8 cellular contexts compared by ENCODE assay signal in the genomic region with DNA sequence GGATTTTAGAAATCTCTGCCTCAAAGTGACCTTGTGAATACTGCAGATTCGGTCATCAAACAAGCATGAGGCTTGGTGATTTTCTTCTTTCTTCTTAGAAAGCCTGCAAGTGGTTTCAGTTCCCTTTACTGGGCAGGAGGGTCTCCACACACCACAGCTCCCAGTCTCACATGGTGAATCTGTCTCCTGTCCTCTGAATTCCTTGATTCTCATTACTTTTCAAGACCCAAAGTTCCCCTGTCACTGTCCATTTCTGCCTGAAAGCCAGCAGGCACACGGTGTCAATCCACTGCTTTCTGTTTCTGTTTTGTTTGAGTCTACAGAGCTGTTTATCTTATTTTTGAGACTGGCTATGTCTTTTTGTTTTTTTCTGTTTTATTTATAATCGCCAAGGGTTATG. TPM values are rescaled to one million over a fixed set of nuclear protein-coding genes. Genes with fewer than 3 reads are reported as not detected.
DNase-seq lines count a peak whose midpoint lies in the region; ATAC-seq and TF ChIP-seq lines count a peak whose summit lies in the region.

No MANE protein-coding gene starts in this region.

- no peaks in the 10 kb centered on the region for H3K9me3 ChIP-seq in uterus

- H3K27me3 ChIP-seq in uterus = no peaks in the 10 kb centered on the region

- intact Hi-C loops in uterus (cut with DNase I; ENCODE audit: low total_unique reads) = no loop called here

- no peak for TF ChIP-seq POLR2A in uterus (IDR thresholded peaks at IDR 0.05)

- peak overlapping the region; percentile 62 to 70 for H3K27ac ChIP-seq in uterus

- in situ Hi-C loops in ACHN (cut with HindIII; ENCODE audit: low pct_ligation_motif_present, low pct_unique_long_range_greater_than_20kb, low sequenced_read_pairs) = no loop called here

- no peaks in the 10 kb centered on the region for H3K36me3 ChIP-seq in uterus

- H3K4me3 ChIP-seq in AG09309 (ENCODE audit: control insufficient read depth, low read depth, low read length) (peak overlapping the region; percentile 35), uterus (peak overlapping the region in 1 of 2 donors; percentile 15)

- DNase-seq in AG09309 (ENCODE audit: low read depth) = no peak
- peak; percentile 6 for DNase-seq in fibroblast of gingiva (ENCODE audit: low read depth)
- no peak for DNase-seq in uterus
- DNase-seq in UCSD-AML1 (lab: John Stamatoyannopoulos, UW; ENCODE audit: unreplicated experiment) = no peak
- DNase-seq in GOT3 (lab: John Stamatoyannopoulos, UW) = no peak
- DNase-seq in ACHN = no peak

- TF ChIP-seq CTCF in AG09309 (IDR thresholded peaks at IDR 0.05; ENCODE audit: control insufficient read depth, insufficient read depth, low read depth, low read length, missing control alignments) (no peak), uterus (IDR thresholded peaks at IDR 0.05) (no peak)

- ATAC-seq in GM19395 (IDR thresholded peaks at IDR 0.05; ENCODE audit: unreplicated experiment) (peak; percentile 97), HG03442 (IDR thresholded peaks at IDR 0.05; ENCODE audit: unreplicated experiment) (peak; percentile 86)

- peaks cover 0 to 4% of the 10 kb centered on the region in 2 donors for H3K4me1 ChIP-seq in uterus

RNA-seq across cellular contexts. Expression of gene HSPB3, which starts 14.2 kb away (rescaled TPM):
- total RNA-seq in uterus = 1 to 10 TPM in 1 of 4 donors, not detected in 3; 1.7 TPM

RNA-seq across cellular contexts. Expression of gene SNX18, which starts 47.9 kb away (rescaled TPM):
- 10 to 100 TPM; 33.6 to 59.1 (median 51.2) TPM for total RNA-seq in uterus
